8 cellular contexts compared by ENCODE assay signal in the genomic region with DNA sequence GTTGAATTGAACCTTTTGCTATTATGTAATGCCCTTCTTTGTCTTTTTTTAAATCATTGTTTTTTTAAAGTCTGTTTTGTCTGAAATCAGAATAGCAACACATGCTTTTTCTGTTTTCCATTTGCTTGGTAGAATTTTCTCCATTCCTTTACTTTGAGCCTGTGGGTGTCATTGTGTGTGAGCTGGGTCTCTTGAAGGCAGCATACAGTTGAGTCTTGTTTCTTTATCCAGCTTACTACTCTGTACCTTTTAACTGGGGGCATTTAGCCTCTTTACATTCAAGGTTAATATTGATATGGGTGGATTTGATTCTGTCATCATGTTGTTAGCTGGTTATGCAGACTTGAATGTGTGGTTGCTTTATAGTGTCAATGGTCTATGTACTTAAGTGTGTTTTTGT.
"Had no signal": no experiment of that assay in that cellular context is flagged by ENCODE, and none has a peak within 500 bp of the region (broad histone marks: within the 10 kb centered on the region; RNA-seq: fewer than 3 reads in every experiment).

No MANE protein-coding gene starts in this region.

- FAIRE-seq: HepG2, HTR-8/SVneo, K562 had no signal

- H3K4me2 ChIP-seq: KMS-11 had no signal

- ATAC-seq: HepG2, K562 had no signal

- DNase-seq: IMR-90, KBM-7, KG1 had no signal

- H3K27ac ChIP-seq: HL-60, KMS-11 had no signal

- H3K4me3 ChIP-seq: K562 had no signal
